Comparison of ENCODE assay signal across 11 cellular contexts in the genomic region with DNA sequence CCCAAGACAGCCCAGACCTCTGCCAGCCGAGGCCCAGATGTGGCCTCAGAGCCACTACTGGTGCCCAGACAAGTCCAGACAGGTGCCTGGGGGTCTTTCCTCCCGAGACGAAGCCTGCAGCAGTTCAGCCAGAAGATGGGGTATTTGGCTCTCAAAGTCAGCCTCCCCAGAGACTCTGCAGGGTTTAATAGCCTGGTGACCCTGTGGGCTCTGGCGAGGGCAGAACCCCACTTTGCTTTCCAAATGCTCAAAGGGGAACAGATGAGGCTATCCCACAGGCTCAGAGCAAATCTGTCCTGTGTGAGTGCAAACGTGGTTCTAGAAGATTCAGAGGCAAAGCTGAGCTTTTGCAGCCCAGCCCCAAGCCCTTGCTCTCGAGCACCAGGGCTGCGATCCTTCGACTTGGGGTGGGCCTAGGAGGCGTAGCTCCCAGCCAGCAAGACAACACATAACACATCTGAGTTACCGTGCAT.
DNase-seq lines count a peak whose midpoint lies in the region; ATAC-seq, FAIRE-seq and TF ChIP-seq lines count a peak whose summit lies in the region.
"Had no signal": no experiment of that assay in that cellular context is flagged by ENCODE, and none has a peak within 500 bp of the region (broad histone marks: within the 10 kb centered on the region; RNA-seq: fewer than 3 reads in every experiment).

No MANE protein-coding gene starts in this region.

- WGBS in ovary, 3 donors: 73 to 78% (median 74%) methylated on average over 10 of the region's 10 CpGs

- H2AFZ ChIP-seq in keratinocyte (ENCODE audit: control insufficient read depth, low read length): no peak overlapping the region

- dilution Hi-C loops in keratinocyte (cut with MboI; ENCODE audit: extremely low pct_ligation_motif_present, low sequenced_read_pairs): no loop called here

- H3K4me3 ChIP-seq in HEK293 (ENCODE audit: low read depth, low read length): no peak overlapping the region
- H3K4me3 ChIP-seq in keratinocyte (ENCODE audit: control insufficient read depth in 2 of 3, extremely low read depth in 1 of 3, insufficient read depth in 2 of 3, low read depth in 1 of 3, low read length in 3 of 3): peak overlapping the region; percentile 18 to 52 (median 51)
- peak overlapping the region in 1 of 2 donors; percentile 57 for H3K4me3 ChIP-seq in stomach smooth muscle (ENCODE audit: low read length in 2 of 2)
- no peak overlapping the region for H3K4me3 ChIP-seq in ovary

- H3K9me3 Mint-ChIP-seq in WTC11: no peaks in the 10 kb centered on the region
- H3K9me3 Mint-ChIP-seq: activated CD4-positive, alpha-beta memory T cell treated with anti-CD3 and anti-CD28 coated beads for 36 hours; activated naive CD8-positive, alpha-beta T cell treated with anti-CD3 and anti-CD28 coated beads, Interleukin-2, amount 10 ng/mL, durations not matched to agents 7 days and 5 days had no signal

- H3K27me3 ChIP-seq in keratinocyte (ENCODE audit: control insufficient read depth, extremely low read depth, insufficient read depth, low read length): no peaks in the 10 kb centered on the region
- H3K27me3 ChIP-seq in stomach smooth muscle (ENCODE audit: control insufficient read depth in 1 of 2, insufficient read depth in 2 of 2, low read length in 2 of 2): no peaks in the 10 kb centered on the region
- H3K27me3 ChIP-seq in ovary: no peaks in the 10 kb centered on the region

- H3K4me1 ChIP-seq in HEK293 (ENCODE audit: control insufficient read depth, insufficient read depth, low read length) (no peaks in the 10 kb centered on the region), keratinocyte (ENCODE audit: control insufficient read depth, extremely low read depth, insufficient read depth, low read length) (peaks cover 64% of the 10 kb centered on the region), stomach smooth muscle (ENCODE audit: control insufficient read depth, insufficient read depth, low read length) (peaks cover 55% of the 10 kb centered on the region), ovary (ENCODE audit: insufficient read depth) (peaks cover 16% of the 10 kb centered on the region)

- H3K27ac ChIP-seq in HEK293 (ENCODE audit: extremely low read depth, low read depth, low read length): peak overlapping the region; percentile 20; the same call in 1 of the 2 replicates
- H3K27ac ChIP-seq in keratinocyte (ENCODE audit: control insufficient read depth, insufficient read depth, low read length): peak overlapping the region; percentile 89
- H3K27ac ChIP-seq in stomach smooth muscle (ENCODE audit: low read length): peak overlapping the region; percentile 67
- no peak overlapping the region for H3K27ac ChIP-seq in ovary

- peaks cover 4% of the 10 kb centered on the region; the same call in 1 of the 2 replicates for H3K36me3 Mint-ChIP-seq in WTC11
- H3K36me3 Mint-ChIP-seq: activated CD4-positive, alpha-beta memory T cell treated with anti-CD3 and anti-CD28 coated beads for 36 hours; activated naive CD8-positive, alpha-beta T cell treated with anti-CD3 and anti-CD28 coated beads, Interleukin-2, amount 10 ng/mL, durations not matched to agents 7 days and 5 days had no signal

- peak overlapping the region; percentile 84 for H3K9ac ChIP-seq in keratinocyte (ENCODE audit: control insufficient read depth, extremely low read depth, insufficient read depth, low read length)
- H3K9ac ChIP-seq in stomach smooth muscle (ENCODE audit: low read length in 2 of 2): peak overlapping the region; percentile 7 to 51

- H4K20me1 ChIP-seq in keratinocyte (ENCODE audit: control insufficient read depth, extremely low read depth, insufficient read depth, low read length): no peaks in the 10 kb centered on the region

- H3K9me1 ChIP-seq in keratinocyte (ENCODE audit: control insufficient read depth, extremely low read depth, insufficient read depth, low read length): no peaks in the 10 kb centered on the region

- TF ChIP-seq POLR2A in ovary (IDR thresholded peaks at IDR 0.05): no peak

- H3K36me3 ChIP-seq in HEK293 (ENCODE audit: control insufficient read depth in 2 of 2, insufficient read depth in 1 of 2, low read length in 2 of 2): no peaks in the 10 kb centered on the region
- peaks cover 5 to 10% of the 10 kb centered on the region in 2 experiments for H3K36me3 ChIP-seq in keratinocyte (ENCODE audit: control insufficient read depth in 2 of 2, extremely low read depth in 1 of 2, insufficient read depth in 2 of 2, low read length in 2 of 2)
- H3K36me3 ChIP-seq in stomach smooth muscle (ENCODE audit: control insufficient read depth in 2 of 2, insufficient read depth in 2 of 2, low read length in 2 of 2): no peaks in the 10 kb centered on the region
- no peaks in the 10 kb centered on the region for H3K36me3 ChIP-seq in ovary

- peak overlapping the region; percentile 78 for H3K4me2 ChIP-seq in keratinocyte (ENCODE audit: control insufficient read depth, extremely low read depth, insufficient read depth, low read depth, low read length)

- no peak for TF ChIP-seq EP300 in ovary (IDR thresholded peaks at IDR 0.05)

- FAIRE-seq in keratinocyte (lab: Jason Lieb, UNC): no peak

- H3K27me3 Mint-ChIP-seq in WTC11 (ENCODE audit: low read depth): peaks cover 5% of the 10 kb centered on the region; the same call in 1 of the 2 replicates

- DNase-seq in WTC11 (ENCODE audit: low spot score): peak; percentile 22
- no peak for DNase-seq in keratinocyte (ENCODE audit: low read depth, low spot score)
- DNase-seq in ovary: no peak
- no peak for DNase-seq in SHP77 treated with DMSO at 0.1 percent for 48 hours (lab: John Stamatoyannopoulos, UW)
- no peak for DNase-seq in posterior vena cava (ENCODE audit: low spot score)
- DNase-seq: activated CD4-positive, alpha-beta memory T cell treated with anti-CD3 and anti-CD28 coated beads for 36 hours; activated naive CD8-positive, alpha-beta T cell treated with anti-CD3 and anti-CD28 coated beads, Interleukin-2, amount 10 ng/mL, durations not matched to agents 7 days and 5 days; kidney glomerular epithelial cell had no signal

- peaks cover 69% of the 10 kb centered on the region for H3K4me1 Mint-ChIP-seq in WTC11

- TF ChIP-seq CTCF in HEK293 (tag by site-specific recombination; IDR thresholded peaks at IDR 0.05) (no peak), WTC11 (IDR thresholded peaks at IDR 0.05) (no peak), keratinocyte (optimal IDR thresholded peaks at IDR 0.05 in 1 of 3, IDR thresholded peaks at IDR 0.05 in 1 of 3, conservative IDR thresholded peaks at IDR 0.05 in 1 of 3; ENCODE audit: extremely low read depth in 1 of 3, insufficient read depth in 2 of 3, low read length in 3 of 3) (no peak), ovary (IDR thresholded peaks at IDR 0.05) (no peak)

- peak overlapping the region; percentile 52 for H3K27ac Mint-ChIP-seq in WTC11
- H3K27ac Mint-ChIP-seq: activated CD4-positive, alpha-beta memory T cell treated with anti-CD3 and anti-CD28 coated beads for 36 hours; activated naive CD8-positive, alpha-beta T cell treated with anti-CD3 and anti-CD28 coated beads, Interleukin-2, amount 10 ng/mL, durations not matched to agents 7 days and 5 days had no signal

- intact Hi-C loops in ovary (cut with DNase I): loop anchor here in 1 of 4 donors (10.0 kb wide), 1 partner anchor 328 kb away; the partner anchor contains the start of genes BFAR and PARN
- intact Hi-C loops in posterior vena cava (cut with DNase I): loop anchor here in 1 of 2 donors (10.0 kb wide), 1 partner anchor 218 kb away; no protein-coding TSS in a partner anchor

- ATAC-seq in WTC11 (no peak), HG03139 (IDR thresholded peaks at IDR 0.05; ENCODE audit: unreplicated experiment) (no peak)

- H3K4me3 Mint-ChIP-seq in WTC11: no peak overlapping the region
- H3K4me3 Mint-ChIP-seq: activated CD4-positive, alpha-beta memory T cell treated with anti-CD3 and anti-CD28 coated beads for 36 hours; activated naive CD8-positive, alpha-beta T cell treated with anti-CD3 and anti-CD28 coated beads, Interleukin-2, amount 10 ng/mL, durations not matched to agents 7 days and 5 days had no signal

- POLR2A ChIA-PET in HEK293 (lab: Yijun Ruan, JAX): no interaction called here
- POLR2A ChIA-PET in WTC11 (lab: Charles Lee): no interaction called here

- H3K79me2 ChIP-seq in keratinocyte (ENCODE audit: control insufficient read depth, insufficient read depth, low read length): peaks cover 90% of the 10 kb centered on the region

- H3K9me3 ChIP-seq in HEK293 (ENCODE audit: control insufficient read depth, insufficient read depth, low read depth, low read length) (no peaks in the 10 kb centered on the region), keratinocyte (ENCODE audit: control insufficient read depth, low read depth, low read length) (no peaks in the 10 kb centered on the region), stomach smooth muscle (ENCODE audit: control insufficient read depth in 2 of 2, low read length in 2 of 2) (no peaks in the 10 kb centered on the region), ovary (no peaks in the 10 kb centered on the region)

- CTCF ChIA-PET in HEK293 (lab: Yijun Ruan, JAX) (interaction anchor here (0.5 kb wide), 1 partner anchor 120 kb away, joined by 4 read pairs; no protein-coding TSS in a partner anchor), WTC11 (lab: Charles Lee) (interaction anchor here (0.9 to 1.9 kb wide), 3 partner anchors 8 to 46 kb away, joined by 3 to 7 read pairs (median 6); no protein-coding TSS in a partner anchor)

TF ChIP-seq in HEK293, 187 proteins besides CTCF, POLR2A, EP300 and RAD21 (continues in another document):
- 0 out of 2 replicates have a peak, but pooled peaks have one; percentile 16 for TF ChIP-seq ZBTB8A (tag by site-specific recombination; IDR thresholded peaks at IDR 0.05)

TF ChIP-seq in WTC11, 78 proteins besides CTCF, POLR2A, EP300 and RAD21 (continues in another document):
- TF ChIP-seq, protein P1, sequence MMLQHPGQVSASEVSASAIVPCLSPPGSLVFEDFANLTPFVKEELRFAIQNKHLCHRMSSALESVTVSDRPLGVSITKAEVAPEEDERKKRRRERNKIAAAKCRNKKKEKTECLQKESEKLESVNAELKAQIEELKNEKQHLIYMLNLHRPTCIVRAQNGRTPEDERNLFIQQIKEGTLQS (CRISPR knock-in tag; conservative IDR thresholded peaks at IDR 0.05): no peak
- no peak for TF ChIP-seq FOXJ3 (CRISPR knock-in tag; IDR thresholded peaks at IDR 0.05; ENCODE audit: borderline replicate concordance)
- no peak for TF ChIP-seq HMGXB4 (CRISPR knock-in tag; IDR thresholded peaks at IDR 0.05)

Comparison
In these comparisons a context has a peak if more than half of its experiments do, and no peak if none do; other contexts are left out.
1. H3K27ac ChIP-seq: peak in HEK293 (single experiment), keratinocyte (single experiment) and stomach smooth muscle (single experiment); none in ovary (0 of 2).
2. H3K4me3 ChIP-seq: peak in keratinocyte (3 of 3); none in HEK293 (single experiment) and ovary (single experiment).